Comparison of ENCODE assay signal across 22 cellular contexts in the genomic region with DNA sequence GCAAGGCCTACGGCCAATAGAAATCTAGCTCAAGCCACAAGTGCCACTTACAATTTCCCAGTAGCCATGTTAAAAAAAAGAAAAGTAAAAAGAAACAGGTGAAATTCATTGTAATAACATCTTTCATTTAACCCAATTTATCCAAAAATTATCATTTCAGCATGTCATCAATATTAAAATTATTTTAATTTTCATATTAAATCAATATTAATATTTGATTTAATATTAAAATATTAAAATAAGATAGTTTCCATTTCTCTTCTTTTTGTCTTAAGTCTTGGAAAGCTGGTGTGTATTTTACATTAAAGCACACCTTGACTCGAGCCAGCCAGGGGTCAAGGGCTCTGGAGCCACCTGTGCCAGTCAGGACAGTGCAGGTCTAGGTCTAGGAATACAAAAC. TPM values are rescaled to one million over a fixed set of nuclear protein-coding genes. Genes with fewer than 3 reads are reported as not detected.
"Had no signal": no experiment of that assay in that cellular context is flagged by ENCODE, and none has a peak within 500 bp of the region (broad histone marks: within the 10 kb centered on the region; RNA-seq: fewer than 3 reads in every experiment).

No MANE protein-coding gene starts in this region.

- H3K36me3 ChIP-seq: SJSA1 had no signal

- DNase-seq: KBM-7, MV-4-11, NCI-H1048, NCI-H1105, NCI-H1417, NCI-H1436 treated with DMSO at 0.1 percent for 48 hours, NCI-H1694, NCI-H187 treated with DMSO at 0.1 percent for 48 hours, NCI-H2029 treated with DMSO at 0.1 percent for 48 hours, NCI-H2171 treated with DMSO at 0.1 percent for 48 hours, NCI-H345, NCI-H446 treated with DMSO at 0.1 percent for 48 hours, NCI-H510A treated with DMSO at 0.1 percent for 48 hours, NCI-H526 treated with DMSO at 0.1 percent for 48 hours, NCI-H748 treated with DMSO at 0.1 percent for 48 hours, Right ventricle myocardium superior, RPMI8226, SIG-M5 had no signal

- FAIRE-seq: RCC 7860 had no signal

- H3K9me3 ChIP-seq: SJSA1 had no signal

- H3K27me3 ChIP-seq: SJSA1 had no signal

- H3K27ac ChIP-seq: SJSA1, SK-N-MC had no signal

- H3K4me3 ChIP-seq: SJSA1, SK-N-MC had no signal

RNA-seq across cellular contexts. Expression of a gene that starts 12.7 kb away (rescaled TPM):
- total RNA-seq: LHCN-M2 had no signal
